13 cellular contexts compared by ENCODE assay signal in the genomic region with DNA sequence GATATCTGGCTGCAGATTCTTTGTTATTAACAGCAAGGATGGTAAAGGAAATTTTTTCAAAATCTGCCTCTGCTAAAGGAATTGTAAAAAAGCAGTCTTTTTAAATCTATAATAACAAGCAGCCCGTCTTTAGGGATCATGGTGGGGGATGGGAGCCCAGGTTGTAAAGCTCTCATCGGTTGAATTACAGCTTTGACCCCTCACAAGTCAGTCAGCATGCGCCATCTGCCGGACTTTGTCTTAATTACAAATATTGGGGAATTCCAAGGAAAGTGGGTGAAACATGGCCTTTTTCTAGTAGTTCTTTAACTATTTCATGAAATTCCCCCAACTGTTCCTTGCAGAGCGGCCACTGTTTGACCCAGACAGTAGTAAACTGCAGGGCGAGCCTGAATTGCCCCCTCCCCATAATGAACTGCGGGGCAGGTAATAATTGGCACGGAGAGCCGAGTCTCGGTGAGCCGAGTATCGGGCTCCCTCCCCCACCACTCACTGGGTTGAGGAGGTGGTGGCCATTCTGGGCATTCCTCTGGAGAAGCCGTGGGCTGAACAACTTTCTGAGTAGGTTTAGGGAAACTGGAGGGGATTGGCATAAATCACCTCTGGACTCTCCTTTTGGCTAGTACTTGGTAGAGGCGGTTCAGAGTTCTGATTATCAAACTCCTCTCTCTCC. TPM values are rescaled to one million over a fixed set of nuclear protein-coding genes. Genes with fewer than 3 reads are reported as not detected.
DNase-seq lines count a peak whose midpoint lies in the region; ATAC-seq and TF ChIP-seq lines count a peak whose summit lies in the region.
"Had no signal": no experiment of that assay in that cellular context is flagged by ENCODE, and none has a peak within 500 bp of the region (broad histone marks: within the 10 kb centered on the region; RNA-seq: fewer than 3 reads in every experiment).

No MANE protein-coding gene starts in this region.

- in situ Hi-C loops in GM13976 (cut with MboI; ENCODE audit: low sequenced_read_pairs, unreplicated experiment) = no loop called here

- H3K27me3 ChIP-seq in MM.1S (replicated peaks; ENCODE audit: insufficient read depth, low read length) = no peaks in the 10 kb centered on the region
- H3K27me3 ChIP-seq in mesendoderm (ENCODE audit: insufficient read depth, low read length, poor library complexity) = no peaks in the 10 kb centered on the region
- H3K27me3 ChIP-seq in gastroesophageal sphincter = no peaks in the 10 kb centered on the region

- no peak overlapping the region for H2BK5ac ChIP-seq in mesendoderm (ENCODE audit: low read length)

- ATAC-seq in gastroesophageal sphincter = no peak

- H3K4ac ChIP-seq in mesendoderm (ENCODE audit: low read depth, low read length) = no peak overlapping the region

- no peaks in the 10 kb centered on the region for H3K9me3 ChIP-seq in MM.1S (replicated peaks; ENCODE audit: insufficient read depth, low read length)
- peaks cover 0 to 99% (median 5%) of the 10 kb centered on the region in 3 donors for H3K9me3 ChIP-seq in gastroesophageal sphincter

- no peak overlapping the region for H2AK5ac ChIP-seq in mesendoderm (ENCODE audit: low read length)

- TF ChIP-seq CTCF in MM.1S (IDR thresholded peaks at IDR 0.05; ENCODE audit: low read length) (peak; percentile 20; the same call in 1 of the 2 replicates), gastroesophageal sphincter (IDR thresholded peaks at IDR 0.05) (no peak), GM13976 (IDR thresholded peaks at IDR 0.05; ENCODE audit: borderline replicate concordance, control extremely low read depth, extremely low read depth, insufficient read depth, missing control alignments) (no peak)

- H3K36me3 ChIP-seq in MM.1S (replicated peaks; ENCODE audit: insufficient read depth, low read length) (no peaks in the 10 kb centered on the region), mesendoderm (ENCODE audit: control insufficient read depth, insufficient read depth, low read length) (no peaks in the 10 kb centered on the region), gastroesophageal sphincter (peaks cover 0 to 64% of the 10 kb centered on the region in 2 donors)

- no peak overlapping the region for H4K8ac ChIP-seq in mesendoderm (ENCODE audit: low read depth, low read length)

- no peak for TF ChIP-seq EP300 in gastroesophageal sphincter (IDR thresholded peaks at IDR 0.05)

- no CpG with 5 or more reads among the region's 14 CpGs for WGBS in mesendoderm (ENCODE audit: extremely low coverage, insufficient coverage, low lambda C conversion rate)
- 82 to 84% methylated on average over 7 to 13 of the region's 14 CpGs for WGBS in gastroesophageal sphincter (ENCODE audit: low coverage in 1 of 2), 2 donors

- no peaks in the 10 kb centered on the region for H3K9me2 ChIP-seq in MM.1S (replicated peaks; ENCODE audit: insufficient read depth, low read length)

- H3K4me2 ChIP-seq in MM.1S (ENCODE audit: low read depth, low read length) (no peak overlapping the region), mesendoderm (ENCODE audit: low read length) (no peak overlapping the region)

- H3K79me2 ChIP-seq in MM.1S (ENCODE audit: low read length) = no peaks in the 10 kb centered on the region
- H3K79me2 ChIP-seq in mesendoderm (ENCODE audit: control insufficient read depth, insufficient read depth, low read length) = no peaks in the 10 kb centered on the region

- H3K9ac ChIP-seq in MM.1S (ENCODE audit: low read length) = no peak overlapping the region
- H3K9ac ChIP-seq in mesendoderm (ENCODE audit: low read length) = no peak overlapping the region

- no peak overlapping the region for H2BK15ac ChIP-seq in mesendoderm (replicated peaks; ENCODE audit: low read depth)

- peak; percentile 82 for DNase-seq in DMS53 (lab: John Stamatoyannopoulos, UW)
- DNase-seq in MM.1S = peak; percentile 8
- DNase-seq in RKO (ENCODE audit: low spot score) = peak; percentile 73
- DNase-seq in mesendoderm = peak; percentile 87
- DNase-seq in cerebellar cortex (ENCODE audit: low spot score) = no peak
- DNase-seq in NCI-H2107 (lab: John Stamatoyannopoulos, UW) = no peak
- DNase-seq in GM13976 (ENCODE audit: low spot score) = no peak
- DNase-seq: NCI-H510A treated with DMSO at 0.1 percent for 48 hours had no signal

- no peak overlapping the region for H2AFZ ChIP-seq in MM.1S (ENCODE audit: low read length)

- H4K5ac ChIP-seq in mesendoderm (ENCODE audit: low read length) = no peak overlapping the region

- H4K20me1 ChIP-seq in MM.1S (ENCODE audit: insufficient read depth, low read length) = no peaks in the 10 kb centered on the region

- H2BK120ac ChIP-seq in mesendoderm (ENCODE audit: low read depth, low read length) = no peak overlapping the region

- no peak overlapping the region for H3K4me3 ChIP-seq in MM.1S (ENCODE audit: low read length)
- no peak overlapping the region for H3K4me3 ChIP-seq in mesendoderm (ENCODE audit: low read length)
- no peak overlapping the region for H3K4me3 ChIP-seq in gastroesophageal sphincter
- H3K4me3 ChIP-seq: thoracic aorta had no signal

- H3K27ac ChIP-seq in MM.1S (ENCODE audit: low read length) = no peak overlapping the region
- H3K27ac ChIP-seq in mesendoderm (ENCODE audit: low read depth, low read length) = no peak overlapping the region
- H3K27ac ChIP-seq in gastroesophageal sphincter = no peak overlapping the region
- H3K27ac ChIP-seq: thoracic aorta had no signal

- no peaks in the 10 kb centered on the region for H3K4me1 ChIP-seq in MM.1S (ENCODE audit: low read length)
- H3K4me1 ChIP-seq in mesendoderm (ENCODE audit: control insufficient read depth, low read depth, low read length) = no peaks in the 10 kb centered on the region
- H3K4me1 ChIP-seq in gastroesophageal sphincter = no peaks in the 10 kb centered on the region

- no peak for TF ChIP-seq POLR2A in gastroesophageal sphincter (IDR thresholded peaks at IDR 0.05)

- no peak overlapping the region for H3K23ac ChIP-seq in mesendoderm (ENCODE audit: low read length)

- no peak overlapping the region for H3K18ac ChIP-seq in mesendoderm (ENCODE audit: low read length)

- H3K79me1 ChIP-seq in mesendoderm (ENCODE audit: low read length) = no peaks in the 10 kb centered on the region

- H3K56ac ChIP-seq in mesendoderm (ENCODE audit: low read length) = no peak overlapping the region

- no peaks in the 10 kb centered on the region for H3F3A ChIP-seq in MM.1S (ENCODE audit: insufficient read depth, low read length)

RNA-seq across cellular contexts. Expression of gene ZNF578, which starts 11.6 kb away (rescaled TPM):
- polyA plus RNA-seq in mesendoderm (2013, experiment 1 of 2) = 8.0 TPM
- 7.3 TPM for polyA plus RNA-seq in mesendoderm (2013, experiment 2 of 2)
- 1 to 10 TPM; 1.1 to 4.2 (median 2.0) TPM for total RNA-seq in gastroesophageal sphincter

RNA-seq across cellular contexts. Expression of gene ZNF534, which starts 36.0 kb away (rescaled TPM):
- not detected for polyA plus RNA-seq in mesendoderm (2013, experiment 1 of 2)
- polyA plus RNA-seq in mesendoderm (2013, experiment 2 of 2) = 0.01 TPM
- total RNA-seq in gastroesophageal sphincter = under 1 TPM in 3 of 4 donors, not detected in 1; 0.22 to 0.66 (median 0.31) TPM
- total RNA-seq: dermis microvascular lymphatic vessel endothelial cell, glomerular endothelial cell, renal cortical epithelial cell had no signal

Comparison
In these comparisons a context has a peak if more than half of its experiments do, and no peak if none do; other contexts are left out.
1. DNase-seq: peak in DMS53 (single experiment), MM.1S (single experiment), RKO (single experiment) and mesendoderm (single experiment); none in cerebellar cortex (single experiment), NCI-H2107 (single experiment) and GM13976 (single experiment).